Comparison of ENCODE assay signal across 17 cellular contexts in the genomic region with DNA sequence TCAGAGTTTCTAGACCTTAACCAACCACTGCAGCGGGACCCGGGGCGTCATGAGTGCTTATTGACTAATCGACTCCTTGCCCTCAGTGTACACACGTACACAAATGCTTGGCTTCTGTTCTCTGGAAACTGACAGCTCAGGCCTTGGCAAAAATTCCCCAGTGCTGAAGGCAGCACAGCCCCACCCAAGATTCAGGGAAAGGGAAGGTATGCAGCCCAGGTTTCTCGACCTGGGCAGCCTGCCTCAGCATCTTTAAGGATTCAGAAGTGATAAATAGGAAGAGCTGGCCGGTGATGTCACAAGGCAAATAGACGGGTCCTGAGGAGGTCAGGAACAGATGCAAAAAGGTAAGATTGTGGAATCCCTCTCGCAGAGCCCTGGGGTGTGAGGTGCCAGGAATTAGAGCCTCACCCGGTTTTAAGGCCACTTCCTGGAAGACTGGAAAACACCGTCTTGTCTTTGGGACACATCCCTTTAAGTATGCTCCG. TPM values are rescaled to one million over a fixed set of nuclear protein-coding genes. Genes with fewer than 3 reads are reported as not detected.
DNase-seq lines count a peak whose midpoint lies in the region; ATAC-seq and TF ChIP-seq lines count a peak whose summit lies in the region.
"Had no signal": no experiment of that assay in that cellular context is flagged by ENCODE, and none has a peak within 500 bp of the region (broad histone marks: within the 10 kb centered on the region; RNA-seq: fewer than 3 reads in every experiment).

No MANE protein-coding gene starts in this region.

- no peaks in the 10 kb centered on the region for H3K27me3 Mint-ChIP-seq in chondrocyte (ENCODE audit: low read depth)
- H3K27me3 Mint-ChIP-seq in mesothelial cell of epicardium (ENCODE audit: low read depth), result no peaks in the 10 kb centered on the region

- peak; percentile 11 for DNase-seq in HT-29 (ENCODE audit: low spot score)
- DNase-seq in chondrocyte (ENCODE audit: low spot score), result no peak
- no peak for DNase-seq in mesothelial cell of epicardium (ENCODE audit: low spot score in 2 of 2, unreplicated experiment in 2 of 2)
- DNase-seq in stomach, result peak; percentile 53
- DNase-seq in ureter (ENCODE audit: low spot score), result no peak
- no peak for DNase-seq in NCI-H2029 treated with DMSO at 0.1 percent for 48 hours (lab: John Stamatoyannopoulos, UW)
- DNase-seq: NCI-H345; NK-92 treated with Interleukin-12 subunit alpha and Interleukin-12 subunit beta, amount 100 ng/mL, for 24 hours; SHP77; small intestine had no signal

- ATAC-seq in GM18873 (IDR thresholded peaks at IDR 0.05; ENCODE audit: low FRiP score, unreplicated experiment), result no peak
- ATAC-seq in GM21515 (IDR thresholded peaks at IDR 0.05; ENCODE audit: unreplicated experiment), result no peak

- no peaks in the 10 kb centered on the region for H3K36me3 ChIP-seq in stomach
- H3K36me3 ChIP-seq: BLaER1 had no signal

- H3K4me1 Mint-ChIP-seq in chondrocyte (ENCODE audit: low read depth) (peaks cover 17% of the 10 kb centered on the region), mesothelial cell of epicardium (peaks cover 7% of the 10 kb centered on the region)
- H3K4me1 Mint-ChIP-seq: brain had no signal

- H3K27ac Mint-ChIP-seq in chondrocyte (ENCODE audit: unreplicated experiment), result peak overlapping the region; percentile 9
- peak overlapping the region; percentile 68 for H3K27ac Mint-ChIP-seq in mesothelial cell of epicardium
- H3K27ac Mint-ChIP-seq: T-helper 1 cell treated with Interleukin-12 subunit alpha and Interleukin-12 subunit beta and Interleukin-4 antibody, amounts not matched to agents 30 μg/mL and 1 μg/mL, for 36 hours had no signal

- H3K27me3 ChIP-seq in stomach, result no peaks in the 10 kb centered on the region

- 15 to 35% (median 24%) methylated on average over 12 of the region's 12 CpGs for WGBS in stomach, 5 donors

- no peak overlapping the region for H3K4me3 ChIP-seq in stomach
- H3K4me3 ChIP-seq: BLaER1 had no signal

- TF ChIP-seq POLR2A in stomach (IDR thresholded peaks at IDR 0.05), result no peak

- no peaks in the 10 kb centered on the region for H3K9me3 ChIP-seq in stomach
- H3K9me3 ChIP-seq: BLaER1 had no signal

- H3K9me3 Mint-ChIP-seq in chondrocyte (ENCODE audit: low read depth) (no peaks in the 10 kb centered on the region), mesothelial cell of epicardium (no peaks in the 10 kb centered on the region)
- H3K9me3 Mint-ChIP-seq: brain; neural crest cell; T-helper 1 cell treated with Interleukin-12 subunit alpha and Interleukin-12 subunit beta and Interleukin-4 antibody, amounts not matched to agents 30 μg/mL and 1 μg/mL, for 36 hours had no signal

- H3K36me3 Mint-ChIP-seq in chondrocyte (ENCODE audit: low read depth) (no peaks in the 10 kb centered on the region), mesothelial cell of epicardium (no peaks in the 10 kb centered on the region)

- H3K4me3 Mint-ChIP-seq in chondrocyte (ENCODE audit: unreplicated experiment), result no peak overlapping the region
- no peak overlapping the region for H3K4me3 Mint-ChIP-seq in mesothelial cell of epicardium
- H3K4me3 Mint-ChIP-seq: brain; neural crest cell; T-helper 1 cell treated with Interleukin-12 subunit alpha and Interleukin-12 subunit beta and Interleukin-4 antibody, amounts not matched to agents 30 μg/mL and 1 μg/mL, for 36 hours had no signal

- H3K27ac ChIP-seq in stomach, result peak overlapping the region in 3 of 5 donors; percentile 2 to 46 (median 42)
- H3K27ac ChIP-seq: BLaER1, KMS-11 had no signal

- H3K4me1 ChIP-seq in stomach, result peaks cover 0 to 15% (median 5%) of the 10 kb centered on the region in 4 donors
- H3K4me1 ChIP-seq: BLaER1 had no signal

- TF ChIP-seq EP300 in stomach (IDR thresholded peaks at IDR 0.05), result no peak

- TF ChIP-seq CTCF in chondrocyte (IDR thresholded peaks at IDR 0.05) (no peak), mesothelial cell of epicardium (IDR thresholded peaks at IDR 0.05; ENCODE audit: unreplicated experiment) (no peak), stomach (IDR thresholded peaks at IDR 0.05) (no peak)

- intact Hi-C loops in stomach (cut with DNase I; ENCODE audit: low total_unique reads), result no loop called here

RNA-seq across cellular contexts. Expression of gene CDH3, which starts 9.0 kb away (rescaled TPM):
- 2.9 and 4.2 TPM in 2 replicates for total RNA-seq in HT-29 (2014; rRNA removed; shearing (Covaris generic))
- total RNA-seq in chondrocyte (1.1 to 1.6 TPM (median 1.4 TPM) in 3 replicates), mesothelial cell of epicardium (179 to 180 TPM (median 180 TPM) in 3 replicates), stomach (10 to 100 TPM in 1 of 5 donors, 1 to 10 TPM in 2, not detected in 2; 1.6 to 28.6 (median 4.0) TPM), ureter (17.4 TPM)
- 10 to 100 TPM in 1 of 3 donors, 1 to 10 TPM in 2; 1.7 to 13.6 (median 6.0) TPM for polyA plus RNA-seq in stomach

Comparison
In these comparisons a context has a peak if more than half of its experiments do, and no peak if none do; other contexts are left out.
1. DNase-seq: peak in HT-29 (single experiment) and stomach (single experiment); none in chondrocyte (single experiment), mesothelial cell of epicardium (0 of 2), ureter (single experiment) and NCI-H2029 treated with DMSO at 0.1 percent for 48 hours (single experiment).